ENCODE assay signal across 1 cellular context in genomic region chr16:22402191-22402590, GRCh38.
TF ChIP-seq lines count a peak whose summit lies in the region.

No MANE protein-coding gene starts in this region.

TF ChIP-seq in IMR-90, 13 proteins besides CTCF, POLR2A, EP300 and RAD21:
- TF ChIP-seq USF2 (IDR thresholded peaks at IDR 0.05; ENCODE audit: low read depth, low read length) (no peak), MAFK (IDR thresholded peaks at IDR 0.05; ENCODE audit: low read depth, low read length) (no peak)
